In the genomic region with DNA sequence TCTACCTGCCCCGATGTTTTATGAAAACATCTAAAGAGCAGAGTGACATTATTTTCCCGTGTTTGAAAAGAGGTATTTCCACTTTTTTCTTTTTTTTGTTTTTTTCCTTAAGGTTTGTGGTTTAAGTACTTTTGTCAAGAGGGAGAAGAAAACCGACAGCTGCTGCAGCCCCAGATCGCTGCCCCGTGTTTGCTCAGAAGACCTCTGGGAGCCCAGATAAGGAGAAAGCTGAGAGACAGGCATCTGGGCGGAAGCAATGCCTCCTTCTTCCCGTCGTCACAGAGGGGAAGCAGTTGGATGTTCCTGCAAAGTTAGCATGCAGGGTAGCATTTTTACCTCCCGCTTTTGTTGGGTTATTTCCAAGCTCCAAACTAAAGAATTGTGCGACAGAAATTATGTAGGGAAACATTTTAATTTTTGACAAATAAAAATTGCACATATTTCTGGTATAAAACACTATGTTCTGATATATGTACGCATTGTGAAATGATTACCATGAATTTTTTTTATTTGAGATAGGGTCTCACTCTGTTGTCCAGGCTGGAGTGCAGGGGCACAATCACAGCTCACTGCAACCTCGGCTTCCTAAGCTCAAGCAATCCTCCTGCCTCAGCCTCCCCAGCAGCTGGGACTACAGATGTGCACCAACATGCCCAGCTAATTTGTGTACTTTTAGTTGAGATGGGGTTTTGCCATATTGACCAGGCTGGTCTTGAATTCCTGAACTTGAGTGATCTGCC, we compare ENCODE assay signal across 22 cellular contexts.
"Had no signal": no experiment of that assay in that cellular context is flagged by ENCODE, and none has a peak within 500 bp of the region (broad histone marks: within the 10 kb centered on the region; RNA-seq: fewer than 3 reads in every experiment).

No MANE protein-coding gene starts in this region.

- H2AFZ ChIP-seq: hepatocyte had no signal

- H3K79me2 ChIP-seq: hepatocyte had no signal

- H3K9me3 Mint-ChIP-seq: stimulated activated naive B cell treated with anti-CD40 and anti-IgM and Interleukin-4, amounts not matched to agents 10 μg/mL and 1 μg/mL and 100 μg/mL, for 72 hours had no signal

- H3K4me2 ChIP-seq: hepatocyte, smooth muscle cell had no signal

- DNase-seq: activated CD4-positive, alpha-beta memory T cell treated with anti-CD3 and anti-CD28 coated beads for 36 hours; activated CD4-positive, alpha-beta T cell treated with anti-CD3 and anti-CD28 coated beads for 4 hours; activated CD4-positive, CD25-positive, alpha-beta regulatory T cell; activated naive CD4-positive, alpha-beta T cell treated with Interleukin-2 at 50 U/mL for 16 hours; activated naive CD8-positive, alpha-beta T cell treated with anti-CD3 and anti-CD28 coated beads for 36 hours; activated T-cell treated with anti-CD3 and anti-CD28 coated beads, Interleukin-2, amount 50 U/mL, for 48 hours; colonic mucosa; foreskin keratinocyte; immature natural killer cell; lower lobe of right lung; posterior cingulate gyrus; stimulated activated CD4-positive, alpha-beta T cell treated with anti-CD3 and anti-CD28 coated beads, Interleukin-15, amount 100 ng/mL, for 24 hours; stimulated activated naive B cell treated with anti-CD40 and anti-IgM and Interleukin-4, amounts not matched to agents 10 μg/mL and 1 μg/mL and 100 μg/mL, for 72 hours; testis; trophoblast cell; uterus had no signal

- H3K27ac ChIP-seq: colonic mucosa, foreskin keratinocyte, hepatocyte, lower lobe of right lung, testis, uterus had no signal

- H3K4me1 ChIP-seq: colonic mucosa, lower lobe of right lung, testis, uterus had no signal

- H3K27me3 ChIP-seq: testis had no signal

- H3K4me3 ChIP-seq: colonic mucosa, hepatocyte, lower lobe of right lung, smooth muscle cell, testis, uterus had no signal

- ATAC-seq: foreskin keratinocyte; left lobe of liver; lower lobe of right lung; naive thymus-derived CD4-positive, alpha-beta T cell; sciatic nerve; stimulated activated naive B cell treated with anti-CD40 and anti-IgM and Interleukin-4, amounts not matched to agents 10 μg/mL and 1 μg/mL and 100 μg/mL, for 72 hours had no signal

- H3K4me3 Mint-ChIP-seq: activated CD4-positive, alpha-beta memory T cell treated with anti-CD3 and anti-CD28 coated beads for 36 hours; activated naive CD8-positive, alpha-beta T cell treated with anti-CD3 and anti-CD28 coated beads for 36 hours; immature natural killer cell; naive thymus-derived CD4-positive, alpha-beta T cell; neural crest cell; stimulated activated naive B cell treated with anti-CD40 and anti-IgM and Interleukin-4, amounts not matched to agents 10 μg/mL and 1 μg/mL and 100 μg/mL, for 72 hours had no signal

- H3K27ac Mint-ChIP-seq: activated CD4-positive, alpha-beta memory T cell treated with anti-CD3 and anti-CD28 coated beads for 36 hours; activated naive CD8-positive, alpha-beta T cell treated with anti-CD3 and anti-CD28 coated beads for 36 hours; immature natural killer cell; naive thymus-derived CD4-positive, alpha-beta T cell; stimulated activated naive B cell treated with anti-CD40 and anti-IgM and Interleukin-4, amounts not matched to agents 10 μg/mL and 1 μg/mL and 100 μg/mL, for 72 hours had no signal
